Comparison of ENCODE assay signal across 18 cellular contexts in genomic region chr1:40735234-40735633, GRCh38. TPM values are rescaled to one million over a fixed set of nuclear protein-coding genes. Genes with fewer than 3 reads are reported as not detected.
DNase-seq lines count a peak whose midpoint lies in the region; ATAC-seq and TF ChIP-seq lines count a peak whose summit lies in the region.
"Had no signal": no experiment of that assay in that cellular context is flagged by ENCODE, and none has a peak within 500 bp of the region (broad histone marks: within the 10 kb centered on the region; RNA-seq: fewer than 3 reads in every experiment).

No MANE protein-coding gene starts in this region.

- H3K27me3 Mint-ChIP-seq in brain (no peaks in the 10 kb centered on the region), mesothelial cell of epicardium (ENCODE audit: low read depth) (no peaks in the 10 kb centered on the region)

- H3K4me3 Mint-ChIP-seq in brain (no peak overlapping the region), mesothelial cell of epicardium (no peak overlapping the region)
- H3K4me3 Mint-ChIP-seq: CD8-positive, alpha-beta T cell; HFFc6 had no signal

- H3K4me2 ChIP-seq in Karpas-422 (ENCODE audit: low read depth, low read length, poor library complexity, severe bottlenecking) (no peak overlapping the region), PC-3 (ENCODE audit: low read length) (no peak overlapping the region)

- no peak overlapping the region for H2AFZ ChIP-seq in Karpas-422 (ENCODE audit: low read length)
- H2AFZ ChIP-seq in PC-3 (ENCODE audit: low read length): no peak overlapping the region

- no peak overlapping the region for H3K4me3 ChIP-seq in Karpas-422 (ENCODE audit: low read length)
- no peak overlapping the region for H3K4me3 ChIP-seq in skeletal muscle tissue (ENCODE audit: low read length in 3 of 3)
- no peak overlapping the region for H3K4me3 ChIP-seq in PC-3 (ENCODE audit: low read length)
- H3K4me3 ChIP-seq: SK-N-MC had no signal

- H3K79me2 ChIP-seq in Karpas-422 (ENCODE audit: low read length): peaks cover 87% of the 10 kb centered on the region
- peaks cover 54% of the 10 kb centered on the region for H3K79me2 ChIP-seq in PC-3 (ENCODE audit: low read length)

- TF ChIP-seq CTCF in brain (conservative IDR thresholded peaks at IDR 0.05) (no peak), mesothelial cell of epicardium (IDR thresholded peaks at IDR 0.05; ENCODE audit: unreplicated experiment) (no peak), PC-3 (conservative IDR thresholded peaks at IDR 0.05; ENCODE audit: low read depth, low read length) (no peak)

- intact Hi-C loops in PC-3 (cut with micrococcal nuclease): no loop called here

- H3F3A ChIP-seq in PC-3 (ENCODE audit: low read length, unreplicated experiment): no peaks in the 10 kb centered on the region

- H4K20me1 ChIP-seq in Karpas-422 (ENCODE audit: insufficient read depth, low read depth, low read length): no peaks in the 10 kb centered on the region
- peaks cover 15% of the 10 kb centered on the region; the same call in 1 of the 2 replicates for H4K20me1 ChIP-seq in PC-3 (ENCODE audit: low read length)

- no peak overlapping the region for H3K9ac ChIP-seq in Karpas-422 (ENCODE audit: low read length)
- H3K9ac ChIP-seq in skeletal muscle tissue (ENCODE audit: low read depth in 1 of 3, low read length in 3 of 3): no peak overlapping the region
- no peak overlapping the region for H3K9ac ChIP-seq in PC-3 (ENCODE audit: low read length)

- no peaks in the 10 kb centered on the region for H3K9me2 ChIP-seq in Karpas-422 (replicated peaks; ENCODE audit: insufficient read depth, low read length)
- H3K9me2 ChIP-seq in PC-3 (replicated peaks; ENCODE audit: low read length): no peaks in the 10 kb centered on the region

- H3K27ac ChIP-seq in Karpas-422 (ENCODE audit: low read length) (peak overlapping the region; percentile 2; the same call in 1 of the 2 replicates), skeletal muscle tissue (ENCODE audit: low read depth, low read length) (peak overlapping the region; percentile 60), PC-3 (ENCODE audit: low read length) (no peak overlapping the region)
- H3K27ac ChIP-seq: SK-N-MC had no signal

- POLR2A ChIA-PET in PC-3 (lab: Charles Lee; ENCODE audit: unreplicated experiment): no interaction called here

- no peaks in the 10 kb centered on the region for H3K9me3 ChIP-seq in Karpas-422 (ENCODE audit: low read length)
- no peaks in the 10 kb centered on the region for H3K9me3 ChIP-seq in skeletal muscle tissue (ENCODE audit: control insufficient read depth in 3 of 3, low read length in 3 of 3)
- no peaks in the 10 kb centered on the region for H3K9me3 ChIP-seq in PC-3 (ENCODE audit: low read length)

- H3K4me1 Mint-ChIP-seq in brain (peaks cover 52% of the 10 kb centered on the region), mesothelial cell of epicardium (peaks cover 31% of the 10 kb centered on the region)

- BruUV-seq in PC-3 (replicated peaks; lab: Mats Ljungman, UMichigan): no TSS peak

- H3K27me3 ChIP-seq in Karpas-422 (ENCODE audit: low read length) (no peaks in the 10 kb centered on the region), skeletal muscle tissue (ENCODE audit: control insufficient read depth in 3 of 3, insufficient read depth in 3 of 3, low read length in 3 of 3) (no peaks in the 10 kb centered on the region), PC-3 (ENCODE audit: low read length) (no peaks in the 10 kb centered on the region)

- H3K4me1 ChIP-seq in Karpas-422 (ENCODE audit: low read length) (peaks cover 28% of the 10 kb centered on the region), skeletal muscle tissue (ENCODE audit: control insufficient read depth in 3 of 3, insufficient read depth in 3 of 3, low read length in 3 of 3) (peaks cover 27 to 42% (median 34%) of the 10 kb centered on the region in 3 donors), PC-3 (ENCODE audit: insufficient read depth, low read length) (no peaks in the 10 kb centered on the region)

- H3K9me3 Mint-ChIP-seq in brain (peaks cover 0 to 3% (median 0%) of the 10 kb centered on the region in 5 experiments), mesothelial cell of epicardium (no peaks in the 10 kb centered on the region)
- H3K9me3 Mint-ChIP-seq: CD8-positive, alpha-beta T cell; HFFc6 had no signal

- peaks cover 40% of the 10 kb centered on the region for H3K36me3 ChIP-seq in Karpas-422 (ENCODE audit: insufficient read depth, low read length)
- H3K36me3 ChIP-seq in skeletal muscle tissue (ENCODE audit: control insufficient read depth in 3 of 3, insufficient read depth in 3 of 3, low read length in 3 of 3): peaks cover 0 to 10% (median 5%) of the 10 kb centered on the region in 3 donors
- H3K36me3 ChIP-seq in PC-3 (ENCODE audit: low read depth, low read length): peaks cover 2% of the 10 kb centered on the region; the same call in 1 of the 2 replicates

- peak overlapping the region in 3 of 5 experiments; percentile 52 to 91 (median 91) for H3K27ac Mint-ChIP-seq in brain
- H3K27ac Mint-ChIP-seq in mesothelial cell of epicardium: peak overlapping the region; percentile 52
- H3K27ac Mint-ChIP-seq: HFFc6 had no signal

- no peak for ATAC-seq in PC-3
- ATAC-seq: CD8-positive, alpha-beta T cell; Panc1 had no signal

- no peak for DNase-seq in Karpas-422
- no peak for DNase-seq in mesothelial cell of epicardium (ENCODE audit: low spot score in 2 of 2, unreplicated experiment in 2 of 2)
- no peak for DNase-seq in PC-3
- DNase-seq in C1 segment of cervical spinal cord (lab: John Stamatoyannopoulos, UW): no peak
- no peak for DNase-seq in midbrain (lab: John Stamatoyannopoulos, UW)
- DNase-seq: CD8-positive, alpha-beta T cell; GF-D8; Kasumi-1; MM.1S; NCI-H1092 treated with DMSO at 0.1 percent for 48 hours; NCI-H1694 treated with DMSO at 0.1 percent for 48 hours; NCI-H2107; NCI-H524 treated with DMSO at 0.1 percent for 48 hours had no signal

- CTCF ChIA-PET in PC-3 (lab: Charles Lee): no interaction called here

- H3K36me3 Mint-ChIP-seq in brain: peaks cover 46% of the 10 kb centered on the region
- H3K36me3 Mint-ChIP-seq in mesothelial cell of epicardium: peaks cover 30% of the 10 kb centered on the region

RNA-seq across cellular contexts. Expression of gene NFYC, which starts 43.7 kb away (rescaled TPM):
- 52.4 and 62.6 TPM in 2 replicates for total RNA-seq in Karpas-422 (2014; rRNA removed; shearing (Covaris generic); ENCODE audit: low replicate concordance)
- 88.3 TPM for polyA plus RNA-seq in brain (ENCODE audit: insufficient read depth, low read depth, low replicate concordance)
- total RNA-seq in mesothelial cell of epicardium (91.0 to 101 TPM (median 91.2 TPM) in 3 replicates), skeletal muscle tissue (28.2 TPM), PC-3 (2014; rRNA removed) (49.4 and 52.6 TPM in 2 replicates)

RNA-seq across cellular contexts. Expression of gene KCNQ4, which starts 48.4 kb away (rescaled TPM):
- 2.3 and 3.2 TPM in 2 replicates for total RNA-seq in Karpas-422 (2014; rRNA removed; shearing (Covaris generic); ENCODE audit: low replicate concordance)
- polyA plus RNA-seq in brain (ENCODE audit: insufficient read depth, low read depth, low replicate concordance): 1.8 TPM
- total RNA-seq in mesothelial cell of epicardium (0.78 to 0.97 TPM (median 0.79 TPM) in 3 replicates), skeletal muscle tissue (4.2 TPM), PC-3 (2014; rRNA removed) (1.1 and 2.5 TPM in 2 replicates)
